Comparison of ENCODE assay signal across 12 cellular contexts in the genomic region with DNA sequence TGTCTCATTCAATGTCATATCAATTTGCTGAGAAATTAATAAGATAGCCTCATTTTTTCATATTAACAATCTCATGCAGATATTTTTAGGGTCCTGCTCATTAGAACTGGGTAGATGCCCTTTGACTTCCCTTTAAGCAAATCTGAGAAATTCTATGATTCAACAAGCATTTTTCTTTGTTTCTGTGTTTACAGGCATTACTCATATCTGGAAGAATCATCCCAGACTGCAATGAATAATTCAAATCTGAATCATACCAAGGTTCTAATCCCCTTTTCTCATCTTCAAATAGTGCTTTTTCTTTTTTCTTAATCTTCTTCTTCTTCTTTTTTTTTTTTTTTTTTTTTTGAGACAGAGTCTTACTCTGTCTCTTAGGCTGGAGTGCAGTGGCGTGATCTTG.
DNase-seq lines count a peak whose midpoint lies in the region; ATAC-seq and TF ChIP-seq lines count a peak whose summit lies in the region.
"Had no signal": no experiment of that assay in that cellular context is flagged by ENCODE, and none has a peak within 500 bp of the region (broad histone marks: within the 10 kb centered on the region; RNA-seq: fewer than 3 reads in every experiment).

No MANE protein-coding gene starts in this region.

- peaks cover 2 to 13% (median 7%) of the 10 kb centered on the region in 5 donors for H3K27me3 Mint-ChIP-seq in naive thymus-derived CD8-positive, alpha-beta T cell

- no peaks in the 10 kb centered on the region for H3K4me1 ChIP-seq in OCI-LY7 (ENCODE audit: insufficient read depth, low read length, poor library complexity, severe bottlenecking)

- H3K27ac ChIP-seq in OCI-LY7 (ENCODE audit: low read depth, low read length, poor library complexity, severe bottlenecking): no peak overlapping the region

- DNase-seq in AG10803 (ENCODE audit: low read depth): peak; percentile 68
- DNase-seq in HS-27A (ENCODE audit: low read depth): peak; percentile 58
- peak; percentile 54 for DNase-seq in astrocyte of the spinal cord (ENCODE audit: low read depth, low spot score)
- peak; percentile 32 for DNase-seq in kidney glomerular epithelial cell (lab: John Stamatoyannopoulos, UW)
- no peak for DNase-seq in epidermal melanocyte (ENCODE audit: insufficient read length, low spot score)
- DNase-seq in naive thymus-derived CD8-positive, alpha-beta T cell: no peak
- no peak for DNase-seq in OCI-LY7 (ENCODE audit: low spot score)
- DNase-seq: CD4-positive, alpha-beta T cell; NCI-H1105; stimulated activated CD4-positive, alpha-beta T cell treated with anti-CD3 and anti-CD28 coated beads, Interleukin-4, amount 100 ng/mL, for 24 hours had no signal

- H3K4me3 ChIP-seq in AG10803 (ENCODE audit: low read length) (no peak overlapping the region), astrocyte of the spinal cord (ENCODE audit: low read depth, low read length) (no peak overlapping the region), OCI-LY7 (ENCODE audit: low read depth, low read length, poor library complexity, severe bottlenecking) (no peak overlapping the region)

- no peaks in the 10 kb centered on the region for H3K9me3 ChIP-seq in OCI-LY7 (ENCODE audit: low read length)

- in situ Hi-C loops in astrocyte of the spinal cord (cut with HindIII; ENCODE audit: low sequenced_read_pairs): no loop called here

- H3K4me2 ChIP-seq in OCI-LY7 (ENCODE audit: low read length): no peak overlapping the region

- no peak overlapping the region for H3K4me3 Mint-ChIP-seq in naive thymus-derived CD8-positive, alpha-beta T cell
- H3K4me3 Mint-ChIP-seq: brain; CD4-positive, alpha-beta T cell had no signal

- H3K36me3 Mint-ChIP-seq in naive thymus-derived CD8-positive, alpha-beta T cell: no peaks in the 10 kb centered on the region
- H3K36me3 Mint-ChIP-seq: brain had no signal

- no peak for ATAC-seq in HG03135 (IDR thresholded peaks at IDR 0.05; ENCODE audit: unreplicated experiment)
- ATAC-seq in naive thymus-derived CD8-positive, alpha-beta T cell: no peak

- no peaks in the 10 kb centered on the region for H4K20me1 ChIP-seq in OCI-LY7 (ENCODE audit: insufficient read depth, low read length)

- intact Hi-C loops in OCI-LY7 (cut with micrococcal nuclease; ENCODE audit: unreplicated experiment): no loop called here

- H3K27ac Mint-ChIP-seq in naive thymus-derived CD8-positive, alpha-beta T cell: no peak overlapping the region
- H3K27ac Mint-ChIP-seq: brain; CD4-positive, alpha-beta T cell had no signal

- no peaks in the 10 kb centered on the region for H3K9me3 Mint-ChIP-seq in naive thymus-derived CD8-positive, alpha-beta T cell
- H3K9me3 Mint-ChIP-seq: brain; CD4-positive, alpha-beta T cell had no signal

- H2AFZ ChIP-seq in OCI-LY7 (ENCODE audit: low read length): no peak overlapping the region

- no peaks in the 10 kb centered on the region for H3K4me1 Mint-ChIP-seq in naive thymus-derived CD8-positive, alpha-beta T cell

- no peak for TF ChIP-seq CTCF in AG10803 (conservative IDR thresholded peaks at IDR 0.05; ENCODE audit: low read length)
- no peak for TF ChIP-seq CTCF in astrocyte of the spinal cord (IDR thresholded peaks at IDR 0.05; ENCODE audit: low read depth, low read length)
- TF ChIP-seq CTCF in OCI-LY7 (conservative IDR thresholded peaks at IDR 0.05; ENCODE audit: low read length): no peak

- BruUV-seq in OCI-LY7 (replicated peaks; lab: Mats Ljungman, UMichigan): no TSS peak

- H3K36me3 ChIP-seq in OCI-LY7 (ENCODE audit: insufficient read depth, low read length): no peaks in the 10 kb centered on the region

- H3K9me2 ChIP-seq in OCI-LY7 (ENCODE audit: insufficient read depth, low read length): no peaks in the 10 kb centered on the region

- POLR2A ChIA-PET in naive thymus-derived CD8-positive, alpha-beta T cell (lab: Charles Lee): interaction anchor here (0.5 kb wide), 1 partner anchor 194 kb away, joined by 6 read pairs; no protein-coding TSS in a partner anchor
- POLR2A ChIA-PET in OCI-LY7 (lab: Charles Lee): interaction anchor here (0.6 to 0.7 kb wide), 2 partner anchors 15 to 94 kb away, joined by 3 to 6 read pairs; no protein-coding TSS in a partner anchor

- no peaks in the 10 kb centered on the region for H3K79me2 ChIP-seq in OCI-LY7 (ENCODE audit: insufficient read depth, low read depth, low read length)

- CTCF ChIA-PET in OCI-LY7 (lab: Charles Lee; ENCODE audit: unreplicated experiment): no interaction called here

Comparison
In these comparisons a context has a peak if more than half of its experiments do, and no peak if none do; other contexts are left out.
1. DNase-seq: peak in AG10803 (single experiment), HS-27A (single experiment), astrocyte of the spinal cord (single experiment) and kidney glomerular epithelial cell (single experiment); none in epidermal melanocyte (single experiment), naive thymus-derived CD8-positive, alpha-beta T cell (0 of 10) and OCI-LY7 (single experiment).